In the genomic region with DNA sequence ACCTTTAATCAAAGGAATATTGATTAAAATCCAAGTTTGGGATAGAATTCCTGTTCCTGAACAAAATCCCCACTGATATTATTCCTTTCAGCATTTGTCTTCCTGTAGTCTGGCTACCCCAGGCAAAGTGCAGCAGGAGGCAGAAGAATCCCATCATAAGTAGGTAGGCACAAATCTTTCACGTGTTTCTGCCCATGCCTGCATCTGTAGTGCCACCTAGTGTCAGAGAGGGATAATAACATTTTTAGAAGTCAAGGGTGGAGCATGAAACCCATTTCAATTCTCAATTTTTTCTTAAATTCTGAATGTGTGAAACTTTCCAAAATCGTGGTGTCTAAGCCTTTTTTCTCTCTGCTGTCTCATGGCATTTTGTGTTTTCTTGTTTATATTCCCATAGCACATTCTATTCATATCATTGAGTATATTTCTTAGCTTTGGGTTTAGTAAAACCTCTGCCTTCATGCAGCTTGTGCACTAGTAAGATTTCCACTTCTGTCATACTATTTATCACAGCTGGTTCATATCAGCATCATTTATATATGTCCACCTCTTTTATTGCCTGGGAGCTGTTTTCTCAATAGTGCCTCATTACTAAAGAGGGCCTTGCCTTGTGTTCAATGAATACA, we compare ENCODE assay signal across 8 cellular contexts. TPM values are rescaled to one million over a fixed set of nuclear protein-coding genes. Genes with fewer than 3 reads are reported as not detected.
DNase-seq lines count a peak whose midpoint lies in the region; ATAC-seq and TF ChIP-seq lines count a peak whose summit lies in the region.

No MANE protein-coding gene starts in this region.

- no peak overlapping the region for H3K4me3 Mint-ChIP-seq in activated T-cell treated with anti-CD3 and anti-CD28 coated beads, Interleukin-2, amount 50 U/mL, for 72 hours

- peak; percentile 82 for TF ChIP-seq CTCF in DOHH2 (IDR thresholded peaks at IDR 0.05; ENCODE audit: low read depth, low read length, poor library complexity, severe bottlenecking)
- peak; percentile 64 to 87 (median 81) for TF ChIP-seq CTCF in prostate gland (IDR thresholded peaks at IDR 0.05)

- no peak overlapping the region for H3K27ac ChIP-seq in DOHH2 (ENCODE audit: low read depth, low read length)
- no peak overlapping the region for H3K27ac ChIP-seq in prostate gland

- H3K36me3 ChIP-seq in DOHH2 (ENCODE audit: control insufficient read depth, low read length) (no peaks in the 10 kb centered on the region), prostate gland (no peaks in the 10 kb centered on the region)

- no peaks in the 10 kb centered on the region for H3K9me3 Mint-ChIP-seq in activated T-cell treated with anti-CD3 and anti-CD28 coated beads, Interleukin-2, amount 50 U/mL, for 72 hours

- intact Hi-C loops in prostate gland (cut with DNase I): loop anchor here (2.0 to 5.0 kb wide), 2 partner anchors 47 to 118 kb away; a partner anchor contains a TSS

- H3K9me2 ChIP-seq in DOHH2 (replicated peaks; ENCODE audit: control insufficient read depth, low read length): no peaks in the 10 kb centered on the region

- DNase-seq in HPDE6-E6E7 (ENCODE audit: extremely low spot score) (peak; percentile 44), NCI-H774 (lab: John Stamatoyannopoulos, UW) (peak; percentile 42), germinal center (ENCODE audit: low spot score) (peak; percentile 43), prostate gland (ENCODE audit: low spot score) (peak; percentile 38)
- DNase-seq in activated T-cell treated with anti-CD3 and anti-CD28 coated beads, Interleukin-2, amount 50 U/mL, for 72 hours: peak; percentile 12 to 26

- no peak overlapping the region for H3K27ac Mint-ChIP-seq in activated T-cell treated with anti-CD3 and anti-CD28 coated beads, Interleukin-2, amount 50 U/mL, for 72 hours

- WGBS in prostate gland: 0% methylated on average over 2 of the region's 2 CpGs

- no peaks in the 10 kb centered on the region for H4K20me1 ChIP-seq in DOHH2 (ENCODE audit: control insufficient read depth, insufficient read depth, low read depth, low read length)

- TF ChIP-seq POLR2A in prostate gland (IDR thresholded peaks at IDR 0.05): no peak

- H3K27me3 ChIP-seq in DOHH2 (ENCODE audit: control insufficient read depth, low read length): no peaks in the 10 kb centered on the region
- no peaks in the 10 kb centered on the region for H3K27me3 ChIP-seq in prostate gland (replicated peaks; ENCODE audit: insufficient read depth)

- no peaks in the 10 kb centered on the region for H3K36me3 Mint-ChIP-seq in activated T-cell treated with anti-CD3 and anti-CD28 coated beads, Interleukin-2, amount 50 U/mL, for 72 hours (ENCODE audit: insufficient read depth in 2 of 2)

- ATAC-seq in GM19468 (IDR thresholded peaks at IDR 0.05; ENCODE audit: extremely low read depth, unreplicated experiment): peak; percentile 52
- peak; percentile 41 to 45 for ATAC-seq in activated T-cell treated with anti-CD3 and anti-CD28 coated beads, Interleukin-2, amount 50 U/mL, for 72 hours (replicated peaks in 1 of 2)
- no peak for ATAC-seq in HG03439 (IDR thresholded peaks at IDR 0.05; ENCODE audit: unreplicated experiment)

- no peaks in the 10 kb centered on the region for H3K9me3 ChIP-seq in DOHH2 (ENCODE audit: control insufficient read depth, insufficient read depth, low read length)
- no peaks in the 10 kb centered on the region for H3K9me3 ChIP-seq in prostate gland

- H3K4me2 ChIP-seq in DOHH2 (ENCODE audit: low read length): no peak overlapping the region

- H3K79me2 ChIP-seq in DOHH2 (ENCODE audit: control insufficient read depth, low read length): no peaks in the 10 kb centered on the region

- H3K4me1 ChIP-seq in DOHH2 (ENCODE audit: control insufficient read depth, low read length) (no peaks in the 10 kb centered on the region), prostate gland (replicated peaks) (peaks cover under 1% of the 10 kb centered on the region)

- H3K4me3 ChIP-seq in DOHH2 (ENCODE audit: low read length) (no peak overlapping the region), prostate gland (no peak overlapping the region)

- no peaks in the 10 kb centered on the region for H3F3A ChIP-seq in DOHH2 (ENCODE audit: control insufficient read depth, insufficient read depth)

- no peaks in the 10 kb centered on the region for H3K4me1 Mint-ChIP-seq in activated T-cell treated with anti-CD3 and anti-CD28 coated beads, Interleukin-2, amount 50 U/mL, for 72 hours (ENCODE audit: low read depth)

- H3K27me3 Mint-ChIP-seq in activated T-cell treated with anti-CD3 and anti-CD28 coated beads, Interleukin-2, amount 50 U/mL, for 72 hours (ENCODE audit: low read depth): no peaks in the 10 kb centered on the region

RNA-seq across cellular contexts. Expression of a gene that starts 47.8 kb away (rescaled TPM):
- not detected for total RNA-seq in activated T-cell treated with anti-CD3 and anti-CD28 coated beads, Interleukin-2, amount 50 U/mL, for 72 hours
- total RNA-seq in prostate gland: 10 to 100 TPM; 12.7 to 13.3 TPM

RNA-seq across cellular contexts. Expression of a gene that starts 53.3 kb away (rescaled TPM):
- under 1 TPM; 0.28 to 0.94 TPM for total RNA-seq in activated T-cell treated with anti-CD3 and anti-CD28 coated beads, Interleukin-2, amount 50 U/mL, for 72 hours
- total RNA-seq in prostate gland: 1 to 10 TPM in 1 of 2 donors, under 1 TPM in 1; 0.55 to 1.4 TPM

Comparison
In these comparisons a context has a peak if more than half of its experiments do, and no peak if none do; other contexts are left out.
1. RNA of a gene that starts 47.8 kb away (total RNA-seq): 12.7 to 13.3 TPM in prostate gland; not detected in activated T-cell treated with anti-CD3 and anti-CD28 coated beads, Interleukin-2, amount 50 U/mL, for 72 hours; every median in the first group is over 10 times any median in the second.
2. Peak in every context shown above with its lines, with median percentiles within 50 percentile points of each other: DNase-seq.